ENCODE assay signal across 1 cellular context in the genomic region with DNA sequence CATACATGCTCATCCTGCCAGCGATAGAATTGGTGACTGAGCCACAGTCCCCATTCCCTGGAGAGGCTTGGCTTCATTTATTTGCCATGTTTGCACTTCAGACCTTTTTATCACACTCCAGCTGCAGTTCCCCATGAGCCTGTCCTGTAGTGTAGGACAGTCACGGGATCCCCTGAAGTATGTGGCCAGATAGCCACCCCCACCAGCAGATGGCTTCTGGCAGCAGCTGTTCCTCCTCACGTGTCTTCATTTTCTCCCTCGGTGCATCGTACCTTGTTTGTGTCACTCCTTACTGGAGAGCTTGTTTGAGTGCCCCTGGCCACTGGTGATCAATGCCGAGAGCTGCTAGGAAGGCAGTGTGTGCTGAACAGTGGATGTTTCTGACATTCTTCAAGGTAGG.
TF ChIP-seq lines count a peak whose summit lies in the region.

No MANE protein-coding gene starts in this region.

TF ChIP-seq in K562, 482 proteins besides CTCF, POLR2A, EP300 and RAD21:
- TF ChIP-seq BHLHE40 (IDR thresholded peaks at IDR 0.05; ENCODE audit: low read length) (peak; percentile 64), NFIX (CRISPR knock-in tag; IDR thresholded peaks at IDR 0.05; ENCODE audit: low read depth) (no peak)
- TF ChIP-seq, protein P1, sequence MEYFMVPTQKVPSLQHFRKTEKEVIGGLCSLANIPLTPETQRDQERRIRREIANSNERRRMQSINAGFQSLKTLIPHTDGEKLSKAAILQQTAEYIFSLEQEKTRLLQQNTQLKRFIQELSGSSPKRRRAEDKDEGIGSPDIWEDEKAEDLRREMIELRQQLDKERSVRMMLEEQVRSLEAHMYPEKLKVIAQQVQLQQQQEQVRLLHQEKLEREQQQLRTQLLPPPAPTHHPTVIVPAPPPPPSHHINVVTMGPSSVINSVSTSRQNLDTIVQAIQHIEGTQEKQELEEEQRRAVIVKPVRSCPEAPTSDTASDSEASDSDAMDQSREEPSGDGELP (CRISPR knock-in tag; IDR thresholded peaks at IDR 0.05; ENCODE audit: borderline replicate concordance): peak; percentile 40; the same call in 1 of the 2 replicates
